29 cellular contexts compared by ENCODE assay signal in the genomic region with DNA sequence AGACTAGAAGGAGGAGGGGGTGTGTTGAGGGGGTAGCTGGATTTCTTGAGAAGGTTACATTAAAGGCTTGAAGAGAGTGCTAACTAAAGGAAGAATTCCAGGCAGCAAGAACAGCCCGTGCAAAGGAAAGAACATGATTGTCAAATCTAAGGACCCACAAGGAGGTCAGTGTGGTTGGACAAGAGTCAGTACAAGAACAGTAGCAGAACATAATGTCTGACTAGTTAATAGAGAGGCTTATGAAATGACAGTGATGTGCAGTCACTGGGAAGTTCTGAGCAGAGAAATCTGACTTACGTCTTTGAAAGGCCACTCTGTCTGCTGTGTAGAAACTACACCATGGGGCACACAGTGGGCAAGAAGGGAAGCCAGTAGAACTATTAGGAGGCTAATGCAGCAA.
"Had no signal": no experiment of that assay in that cellular context is flagged by ENCODE, and none has a peak within 500 bp of the region (broad histone marks: within the 10 kb centered on the region; RNA-seq: fewer than 3 reads in every experiment).

No MANE protein-coding gene starts in this region.

- H3K4me3 Mint-ChIP-seq: naive thymus-derived CD4-positive, alpha-beta T cell; natural killer cell; nephron; neural crest cell; stimulated activated memory B cell treated with anti-CD40 and anti-IgM and Interleukin-4, amounts not matched to agents 10 μg/mL and 1 μg/mL and 100 μg/mL, for 72 hours; stimulated activated naive CD8-positive, alpha-beta T cell treated with anti-CD3 and anti-CD28 coated beads, Interleukin-15, amount 100 ng/mL, for 72 hours had no signal

- H3K9me3 ChIP-seq: ovary, psoas muscle, right lobe of liver, sigmoid colon, suprapubic skin, testis, tibial artery, upper lobe of left lung, uterus had no signal

- H3K9me3 Mint-ChIP-seq: nephron; neural crest cell; stimulated activated naive CD8-positive, alpha-beta T cell treated with anti-CD3 and anti-CD28 coated beads, Interleukin-15, amount 100 ng/mL, for 72 hours had no signal

- DNase-seq: naive thymus-derived CD4-positive, alpha-beta T cell; natural killer cell; occipital lobe; ovary; posterior cingulate gyrus; psoas muscle; right cardiac atrium; right lobe of liver; sigmoid colon; small intestine; stimulated activated CD4-positive, alpha-beta T cell treated with anti-CD3 and anti-CD28 coated beads, Interleukin-15, amount 100 ng/mL, for 24 hours; stimulated activated CD4-positive, alpha-beta T cell treated with anti-CD3 and anti-CD28 coated beads, Interleukin-2, amount 100 ng/mL, for 24 hours; stimulated activated CD4-positive, alpha-beta T cell treated with anti-CD3 and anti-CD28 coated beads, Interleukin-2, amount 100 ng/mL, for 48 hours; stimulated activated CD4-positive, alpha-beta T cell treated with anti-CD3 and anti-CD28 coated beads, Interleukin-4, amount 100 ng/mL, for 24 hours; stimulated activated naive CD4-positive, alpha-beta T cell; stimulated activated naive CD8-positive, alpha-beta T cell treated with anti-CD3 and anti-CD28 coated beads, Interleukin-15, amount 100 ng/mL, for 72 hours; stimulated activated naive CD8-positive, alpha-beta T cell treated with anti-CD3 and anti-CD28 coated beads, Interleukin-15, Interleukin-2, amounts not matched to agents 100 U/mL and 50 U/mL, for 24 hours; substantia nigra; testis; tibial artery; trophoblast cell; upper lobe of left lung; uterus had no signal

- ATAC-seq: naive thymus-derived CD4-positive, alpha-beta T cell; natural killer cell; right cardiac atrium; right lobe of liver; stimulated activated memory B cell treated with anti-CD40 and anti-IgM and Interleukin-4, amounts not matched to agents 10 μg/mL and 1 μg/mL and 100 μg/mL, for 72 hours; stimulated activated naive CD8-positive, alpha-beta T cell treated with anti-CD3 and anti-CD28 coated beads, Interleukin-15, amount 100 ng/mL, for 72 hours; stimulated activated naive CD8-positive, alpha-beta T cell treated with anti-CD3 and anti-CD28 coated beads, Interleukin-15, Interleukin-2, amounts not matched to agents 100 U/mL and 50 U/mL, for 24 hours had no signal

- H3K4me3 ChIP-seq: ovary, psoas muscle, right lobe of liver, sigmoid colon, suprapubic skin, testis, tibial artery, upper lobe of left lung, uterus had no signal

- H3K27ac Mint-ChIP-seq: naive thymus-derived CD4-positive, alpha-beta T cell; natural killer cell; nephron; progenitor cell of endocrine pancreas; stimulated activated memory B cell treated with anti-CD40 and anti-IgM and Interleukin-4, amounts not matched to agents 10 μg/mL and 1 μg/mL and 100 μg/mL, for 72 hours; stimulated activated naive CD8-positive, alpha-beta T cell treated with anti-CD3 and anti-CD28 coated beads, Interleukin-15, amount 100 ng/mL, for 72 hours had no signal

- H3K4me1 Mint-ChIP-seq: natural killer cell; nephron; neural crest cell; stimulated activated memory B cell treated with anti-CD40 and anti-IgM and Interleukin-4, amounts not matched to agents 10 μg/mL and 1 μg/mL and 100 μg/mL, for 72 hours had no signal

- H3K27me3 Mint-ChIP-seq: stimulated activated memory B cell treated with anti-CD40 and anti-IgM and Interleukin-4, amounts not matched to agents 10 μg/mL and 1 μg/mL and 100 μg/mL, for 72 hours; stimulated activated naive CD8-positive, alpha-beta T cell treated with anti-CD3 and anti-CD28 coated beads, Interleukin-15, amount 100 ng/mL, for 72 hours had no signal

- H3K27ac ChIP-seq: ovary, parathyroid adenoma, psoas muscle, right lobe of liver, sigmoid colon, suprapubic skin, testis, tibial artery, upper lobe of left lung, uterus had no signal

- H3K36me3 Mint-ChIP-seq: naive thymus-derived CD4-positive, alpha-beta T cell; natural killer cell; stimulated activated memory B cell treated with anti-CD40 and anti-IgM and Interleukin-4, amounts not matched to agents 10 μg/mL and 1 μg/mL and 100 μg/mL, for 72 hours had no signal

- H3K36me3 ChIP-seq: ovary, right lobe of liver, sigmoid colon, suprapubic skin, tibial artery, upper lobe of left lung, uterus had no signal

- H3K27me3 ChIP-seq: ovary, right lobe of liver, sigmoid colon, suprapubic skin, testis, tibial artery, upper lobe of left lung, uterus had no signal

- H3K4me1 ChIP-seq: parathyroid adenoma, psoas muscle, right lobe of liver, sigmoid colon, suprapubic skin, testis, tibial artery, upper lobe of left lung, uterus had no signal
